ENCODE assay signal across 23 cellular contexts in genomic region chr1:24759492-24759891, GRCh38.
"Had no signal": no experiment of that assay in that cellular context is flagged by ENCODE, and none has a peak within 500 bp of the region (broad histone marks: within the 10 kb centered on the region; RNA-seq: fewer than 3 reads in every experiment).

No MANE protein-coding gene starts in this region.

- H3K4me3 Mint-ChIP-seq: activated CD8-positive, alpha-beta T cell treated with anti-CD3 and anti-CD28 coated beads for 36 hours; activated naive CD4-positive, alpha-beta T cell treated with anti-CD3 and anti-CD28 coated beads, Interleukin-2, amount 50 U/mL, for 24 hours; brain; central memory CD8-positive, alpha-beta T cell; T-helper 1 cell treated with Interleukin-12 subunit alpha and Interleukin-12 subunit beta and Interleukin-4 antibody, amounts not matched to agents 30 μg/mL and 1 μg/mL, for 36 hours had no signal

- H3K27ac Mint-ChIP-seq: activated CD8-positive, alpha-beta T cell treated with anti-CD3 and anti-CD28 coated beads for 36 hours; activated naive CD4-positive, alpha-beta T cell treated with anti-CD3 and anti-CD28 coated beads, Interleukin-2, amount 50 U/mL, for 24 hours; brain; T-helper 1 cell treated with Interleukin-12 subunit alpha and Interleukin-12 subunit beta and Interleukin-4 antibody, amounts not matched to agents 30 μg/mL and 1 μg/mL, for 36 hours had no signal

- H3K27me3 Mint-ChIP-seq: activated CD8-positive, alpha-beta T cell treated with anti-CD3 and anti-CD28 coated beads for 36 hours; activated naive CD4-positive, alpha-beta T cell treated with anti-CD3 and anti-CD28 coated beads, Interleukin-2, amount 50 U/mL, for 24 hours; brain; central memory CD8-positive, alpha-beta T cell had no signal

- H3K4me1 Mint-ChIP-seq: activated naive CD4-positive, alpha-beta T cell treated with anti-CD3 and anti-CD28 coated beads, Interleukin-2, amount 50 U/mL, for 24 hours; central memory CD8-positive, alpha-beta T cell had no signal

- H3K27me3 ChIP-seq: SJSA1 had no signal

- H3K9me3 Mint-ChIP-seq: activated CD8-positive, alpha-beta T cell treated with anti-CD3 and anti-CD28 coated beads for 36 hours; activated naive CD4-positive, alpha-beta T cell treated with anti-CD3 and anti-CD28 coated beads, Interleukin-2, amount 50 U/mL, for 24 hours; brain; central memory CD8-positive, alpha-beta T cell; T-helper 1 cell treated with Interleukin-12 subunit alpha and Interleukin-12 subunit beta and Interleukin-4 antibody, amounts not matched to agents 30 μg/mL and 1 μg/mL, for 36 hours had no signal

- H3K9me3 ChIP-seq: SJSA1 had no signal

- ATAC-seq: activated CD4-positive, CD25-positive, alpha-beta regulatory T cell treated with anti-CD3 and anti-CD28 coated beads, Interleukin-2, amount 50 U/mL, for 24 hours; activated CD8-positive, alpha-beta T cell treated with anti-CD3 and anti-CD28 coated beads for 36 hours; PC-3; SK-N-SH treated with all-trans-retinoic acid at 6 μM for 48 hours had no signal

- H3K36me3 Mint-ChIP-seq: activated naive CD4-positive, alpha-beta T cell treated with anti-CD3 and anti-CD28 coated beads, Interleukin-2, amount 50 U/mL, for 24 hours had no signal

- H3K27ac ChIP-seq: SJSA1 had no signal

- FAIRE-seq: astrocyte, RCC 7860 had no signal

- DNase-seq: activated CD4-positive, alpha-beta T cell treated with anti-CD3 and anti-CD28 coated beads for 4 hours; activated CD8-positive, alpha-beta memory T cell treated with anti-CD3 and anti-CD28 coated beads, Interleukin-2, amount 50 U/mL, for 4 hours; activated CD8-positive, alpha-beta T cell treated with anti-CD3 and anti-CD28 coated beads for 36 hours; activated naive CD4-positive, alpha-beta T cell; amniotic stem cell; MM.1S; NCI-H1105; NCI-H1436; NCI-H1694 treated with DMSO at 0.1 percent for 48 hours; NCI-H2081; NCI-H446; NCI-H524; PC-3; SHP77 had no signal

- H3K4me3 ChIP-seq: SJSA1 had no signal
